17 cellular contexts compared by ENCODE assay signal in genomic region chr18:28718696-28719095, GRCh38.
DNase-seq lines count a peak whose midpoint lies in the region; ATAC-seq and TF ChIP-seq lines count a peak whose summit lies in the region.
"Had no signal": no experiment of that assay in that cellular context is flagged by ENCODE, and none has a peak within 500 bp of the region (broad histone marks: within the 10 kb centered on the region; RNA-seq: fewer than 3 reads in every experiment).

No MANE protein-coding gene starts in this region.

- H3K4me2 ChIP-seq in IMR-90 (ENCODE audit: low read depth, low read length), result no peak overlapping the region

- peak overlapping the region; percentile 65 for H3K27ac Mint-ChIP-seq in chondrocyte (ENCODE audit: unreplicated experiment)
- H3K27ac Mint-ChIP-seq: CD4-positive, alpha-beta T cell; HFFc6; IgD-negative memory B cell had no signal

- TF ChIP-seq CTCF in IMR-90 (conservative IDR thresholded peaks at IDR 0.05; ENCODE audit: low read depth, low read length), result no peak
- no peak for TF ChIP-seq CTCF in chondrocyte (IDR thresholded peaks at IDR 0.05)
- TF ChIP-seq CTCF in thoracic aorta (IDR thresholded peaks at IDR 0.05), result no peak
- no peak for TF ChIP-seq CTCF in ovary (IDR thresholded peaks at IDR 0.05)

- peaks cover 8% of the 10 kb centered on the region for H3K9me3 Mint-ChIP-seq in chondrocyte (ENCODE audit: low read depth)
- H3K9me3 Mint-ChIP-seq: HFFc6 had no signal

- H3K36me3 Mint-ChIP-seq in chondrocyte (ENCODE audit: low read depth), result no peaks in the 10 kb centered on the region
- H3K36me3 Mint-ChIP-seq: IgD-negative memory B cell had no signal

- no peak overlapping the region for H3K9ac ChIP-seq in IMR-90 (ENCODE audit: low read depth, low read length)

- H3K4me1 Mint-ChIP-seq in chondrocyte (ENCODE audit: low read depth), result peaks cover 30% of the 10 kb centered on the region
- H3K4me1 Mint-ChIP-seq: IgD-negative memory B cell had no signal

- no peak overlapping the region for H2AK5ac ChIP-seq in IMR-90 (ENCODE audit: low read depth, low read length)

- H3K4ac ChIP-seq in IMR-90 (ENCODE audit: low read depth, low read length), result no peak overlapping the region

- ATAC-seq in IMR-90 (ENCODE audit: low read depth) (peak; percentile 61), thoracic aorta (ENCODE audit: insufficient number of reproducible peaks, low FRiP score, low read depth) (no peak), GM19324 (IDR thresholded peaks at IDR 0.05; ENCODE audit: low FRiP score, unreplicated experiment) (no peak)
- ATAC-seq: HCT116 had no signal

- no peaks in the 10 kb centered on the region for H3K9me1 ChIP-seq in IMR-90 (ENCODE audit: insufficient read depth, low read length)

- no peak for TF ChIP-seq RAD21 in IMR-90 (IDR thresholded peaks at IDR 0.05; ENCODE audit: low read length)

- intact Hi-C loops in IMR-90 (cut with micrococcal nuclease), result no loop called here
- intact Hi-C loops in ovary (cut with DNase I), result no loop called here

- H3K56ac ChIP-seq in IMR-90 (ENCODE audit: extremely low read depth, insufficient read depth, low read length), result no peak overlapping the region

- DNase-seq in IMR-90, result no peak
- DNase-seq in chondrocyte (ENCODE audit: low spot score), result no peak
- peak; percentile 78 for DNase-seq in fibroblast of gingiva (ENCODE audit: low read depth)
- no peak for DNase-seq in thoracic aorta (ENCODE audit: low spot score)
- DNase-seq in activated naive CD4-positive, alpha-beta T cell treated with Interleukin-2 at 50 U/mL for 16 hours, result no peak
- no peak for DNase-seq in ovary
- DNase-seq: AML-193; Caco-2; CD4-positive, alpha-beta T cell; GDM1; GOT3; H7; HFFc6 had no signal

- no peak overlapping the region for H3K14ac ChIP-seq in IMR-90 (replicated peaks; ENCODE audit: low read depth, low read length)

- no peak overlapping the region for H3K4me3 Mint-ChIP-seq in chondrocyte (ENCODE audit: unreplicated experiment)
- H3K4me3 Mint-ChIP-seq: CD4-positive, alpha-beta T cell; HFFc6; IgD-negative memory B cell had no signal

- no peak overlapping the region for H4K8ac ChIP-seq in IMR-90 (ENCODE audit: low read depth in 2 of 2, low read length in 2 of 2)

- no peaks in the 10 kb centered on the region for H3K27me3 ChIP-seq in IMR-90 (ENCODE audit: control insufficient read depth, insufficient read depth, low read length)
- no peaks in the 10 kb centered on the region for H3K27me3 ChIP-seq in thoracic aorta (replicated peaks; ENCODE audit: insufficient read depth)
- H3K27me3 ChIP-seq in ovary, result no peaks in the 10 kb centered on the region

- no peaks in the 10 kb centered on the region for H4K20me1 ChIP-seq in IMR-90 (ENCODE audit: insufficient read depth, low read length)

- no peak overlapping the region for H3K23ac ChIP-seq in IMR-90 (ENCODE audit: low read depth, low read length)

- CTCF ChIA-PET in IMR-90 (lab: Yijun Ruan, JAX), result no interaction called here

- no peak overlapping the region for H2BK15ac ChIP-seq in IMR-90 (ENCODE audit: low read depth, low read length)

- H3K9me3 ChIP-seq in IMR-90 (ENCODE audit: control insufficient read depth, insufficient read depth, low read length), result no peaks in the 10 kb centered on the region
- no peaks in the 10 kb centered on the region for H3K9me3 ChIP-seq in thoracic aorta
- no peaks in the 10 kb centered on the region for H3K9me3 ChIP-seq in ovary
- H3K9me3 ChIP-seq: Caco-2 had no signal

- H3K27ac ChIP-seq in IMR-90 (ENCODE audit: insufficient read depth, low read length) (no peak overlapping the region), thoracic aorta (peak overlapping the region; percentile 45 to 79), ovary (no peak overlapping the region)
- H3K27ac ChIP-seq: C4-2B had no signal

- H3K4me1 ChIP-seq in IMR-90 (ENCODE audit: control insufficient read depth, insufficient read depth, low read length), result no peaks in the 10 kb centered on the region
- H3K4me1 ChIP-seq in thoracic aorta (ENCODE audit: control insufficient read depth in 1 of 2, low read depth in 2 of 2), result peaks cover 4 to 18% of the 10 kb centered on the region in 2 donors
- no peaks in the 10 kb centered on the region for H3K4me1 ChIP-seq in ovary (ENCODE audit: insufficient read depth)
- H3K4me1 ChIP-seq: Caco-2 had no signal

- H2BK5ac ChIP-seq in IMR-90 (ENCODE audit: low read depth, low read length, poor library complexity, severe bottlenecking), result no peak overlapping the region

- TF ChIP-seq POLR2A in IMR-90 (IDR thresholded peaks at IDR 0.05; ENCODE audit: low read depth, low read length) (no peak), ovary (IDR thresholded peaks at IDR 0.05) (no peak)

- H2AFZ ChIP-seq in IMR-90 (replicated peaks; ENCODE audit: low read length, poor library complexity), result no peak overlapping the region

- POLR2A ChIA-PET in IMR-90 (lab: Charles Lee; ENCODE audit: unreplicated experiment), result interaction anchor here (0.6 kb wide), 1 partner anchor 122 kb away, joined by 3 read pairs; no protein-coding TSS in a partner anchor

- no TSS peak for BruUV-seq in IMR-90 (replicated peaks; lab: Mats Ljungman, UMichigan)

- no peak overlapping the region for H3K4me3 ChIP-seq in IMR-90 (ENCODE audit: insufficient read depth, low read depth, low read length)
- no peak overlapping the region for H3K4me3 ChIP-seq in thoracic aorta
- H3K4me3 ChIP-seq in ovary, result no peak overlapping the region

- no peaks in the 10 kb centered on the region for H3K36me3 ChIP-seq in IMR-90 (ENCODE audit: control insufficient read depth, insufficient read depth, low read length)
- no peaks in the 10 kb centered on the region for H3K36me3 ChIP-seq in thoracic aorta
- no peaks in the 10 kb centered on the region for H3K36me3 ChIP-seq in ovary

- no peak overlapping the region for H2AK9ac ChIP-seq in IMR-90 (replicated peaks; ENCODE audit: low read depth, low read length, poor library complexity)

- no peak overlapping the region for H3K18ac ChIP-seq in IMR-90 (ENCODE audit: low read depth, low read length)

- no peak overlapping the region for H4K5ac ChIP-seq in IMR-90 (ENCODE audit: low read depth, low read length)

- no peak overlapping the region for H2BK120ac ChIP-seq in IMR-90 (ENCODE audit: low read depth, low read length)

- dilution Hi-C loops in IMR-90 (cut with HindIII; ENCODE audit: low sequenced_read_pairs, unreplicated experiment), result no loop called here

- in situ Hi-C loops in IMR-90 (cut with MboI; ENCODE audit: low sequenced_read_pairs), result no loop called here

- no peak overlapping the region for H2BK20ac ChIP-seq in IMR-90 (ENCODE audit: low read depth, low read length)

- H3K27me3 Mint-ChIP-seq in chondrocyte (ENCODE audit: low read depth), result no peaks in the 10 kb centered on the region
- H3K27me3 Mint-ChIP-seq: CD4-positive, alpha-beta T cell; IgD-negative memory B cell had no signal

- no peak overlapping the region for H4K91ac ChIP-seq in IMR-90 (ENCODE audit: insufficient read depth, low read depth, low read length)

- no peaks in the 10 kb centered on the region for H3K79me1 ChIP-seq in IMR-90 (ENCODE audit: low read depth in 1 of 2, low read length in 2 of 2)

- no peak for TF ChIP-seq EP300 in ovary (IDR thresholded peaks at IDR 0.05)

TF ChIP-seq in IMR-90, 13 proteins besides CTCF, POLR2A, EP300 and RAD21:
- TF ChIP-seq ELK1 (IDR thresholded peaks at IDR 0.05; ENCODE audit: borderline replicate concordance, low read depth, low read length) (no peak), NFE2L2 (IDR thresholded peaks at IDR 0.05; ENCODE audit: low read depth, low read length) (no peak), CHD1 (IDR thresholded peaks at IDR 0.05; ENCODE audit: low read depth, low read length) (no peak), RCOR1 (IDR thresholded peaks at IDR 0.05; ENCODE audit: insufficient replicate concordance, low read length) (no peak), MXI1 (IDR thresholded peaks at IDR 0.05; ENCODE audit: borderline replicate concordance, low read depth, low read length) (no peak), SMC3 (IDR thresholded peaks at IDR 0.05; ENCODE audit: low read depth, low read length) (no peak), BHLHE40 (IDR thresholded peaks at IDR 0.05; ENCODE audit: low read depth, low read length) (no peak), MAFK (IDR thresholded peaks at IDR 0.05; ENCODE audit: low read depth, low read length) (no peak), RFX5 (IDR thresholded peaks at IDR 0.05; ENCODE audit: low read depth, low read length) (no peak), FOS (IDR thresholded peaks at IDR 0.05; ENCODE audit: low read depth, low read length) (no peak), USF2 (IDR thresholded peaks at IDR 0.05; ENCODE audit: low read depth, low read length) (no peak), CEBPB (IDR thresholded peaks at IDR 0.05; ENCODE audit: low read depth, low read length) (no peak), MAZ (IDR thresholded peaks at IDR 0.05; ENCODE audit: borderline replicate concordance, low read depth, low read length) (no peak)

Comparison
In these comparisons a context has a peak if more than half of its experiments do, and no peak if none do; other contexts are left out.
1. H3K27ac ChIP-seq: peak in thoracic aorta (2 of 2); none in IMR-90 (single experiment) and ovary (0 of 2).